ENCODE assay signal across 27 cellular contexts in genomic region chr11:2395856-2396255, GRCh38. TPM values are rescaled to one million over a fixed set of nuclear protein-coding genes. Genes with fewer than 3 reads are reported as not detected.
"Had no signal": no experiment of that assay in that cellular context is flagged by ENCODE, and none has a peak within 500 bp of the region (broad histone marks: within the 10 kb centered on the region; RNA-seq: fewer than 3 reads in every experiment).

No MANE protein-coding gene starts in this region.

- ATAC-seq: esophagus mucosa; gastrocnemius medialis; left lobe of liver; mucosa of descending colon; natural killer cell treated with Interleukin-12 subunit alpha and Interleukin-12 subunit beta and Interleukin-15 and Interleukin-18, amount 100 ng/mL, for 72 hours; sciatic nerve; stimulated activated memory B cell treated with anti-CD40 and anti-IgM and Interleukin-4, amounts not matched to agents 10 μg/mL and 1 μg/mL and 100 μg/mL, for 72 hours; stimulated activated naive CD8-positive, alpha-beta T cell treated with anti-CD3 and anti-CD28 coated beads, Interleukin-15, Interleukin-2, amounts not matched to agents 100 U/mL and 50 U/mL, for 24 hours; upper lobe of right lung had no signal

- H2AFZ ChIP-seq: neural progenitor cell, parathyroid adenoma had no signal

- H3K36me3 ChIP-seq: neural progenitor cell, uterus had no signal

- H3K9me3 ChIP-seq: colonic mucosa, gastrocnemius medialis, mucosa of descending colon, suprapubic skin, transverse colon, upper lobe of right lung, uterus had no signal

- H3K4me2 ChIP-seq: neural progenitor cell had no signal

- H3K27ac ChIP-seq: colonic mucosa, epithelial cell of prostate, gastrocnemius medialis, neural progenitor cell, parathyroid adenoma, suprapubic skin, upper lobe of right lung had no signal

- DNase-seq: colonic mucosa; effector CD8-positive, alpha-beta T cell; endodermal cell; foreskin fibroblast; gastrocnemius medialis; head of caudate nucleus; mucosa of descending colon; naive B cell; stimulated activated CD4-positive, alpha-beta T cell treated with anti-CD3 and anti-CD28 coated beads, Interleukin-4, amount 100 ng/mL, for 4 hours; stimulated activated naive CD8-positive, alpha-beta T cell treated with anti-CD3 and anti-CD28 coated beads, Interleukin-15, Interleukin-2, amounts not matched to agents 100 U/mL and 50 U/mL, for 24 hours; transverse colon; upper lobe of right lung; uterus had no signal

- H3K9ac ChIP-seq: neural progenitor cell, parathyroid adenoma had no signal

- H3K4me1 ChIP-seq: neural progenitor cell had no signal

- H3K79me2 ChIP-seq: parathyroid adenoma had no signal

- H3K4me3 ChIP-seq: colonic mucosa, gastrocnemius medialis, lung, mucosa of descending colon, neural progenitor cell, suprapubic skin, transverse colon, upper lobe of right lung, uterus had no signal

- H3K27me3 ChIP-seq: colonic mucosa, gastrocnemius medialis, neural progenitor cell, suprapubic skin, transverse colon, upper lobe of right lung, uterus had no signal

RNA-seq across cellular contexts. Expression of gene TRPM5, which starts 48.5 kb away (rescaled TPM):
- total RNA-seq: esophagus mucosa; gastrocnemius medialis; glomerular endothelial cell; left lobe of liver; natural killer cell treated with Interleukin-12 subunit alpha and Interleukin-12 subunit beta and Interleukin-15 and Interleukin-18, amount 100 ng/mL, for 72 hours; osteoblast; sciatic nerve; upper lobe of right lung had no signal
- polyA plus RNA-seq: keratinocyte, liver had no signal

RNA-seq across cellular contexts. Expression of gene KCNQ1, which starts 49.0 kb away (rescaled TPM):
- total RNA-seq: osteoblast had no signal
- polyA plus RNA-seq: keratinocyte had no signal
